In genomic region chr13:49435992-49436391, GRCh38 we compare ENCODE assay signal across 1 cellular context.
TF ChIP-seq lines count a peak whose summit lies in the region.

No MANE protein-coding gene starts in this region.

TF ChIP-seq in SK-N-SH treated with all-trans-retinoic acid at 6 μM for 48 hours, 23 proteins besides CTCF, POLR2A, EP300 and RAD21 (continued from another document):
- TF ChIP-seq, protein P1, sequence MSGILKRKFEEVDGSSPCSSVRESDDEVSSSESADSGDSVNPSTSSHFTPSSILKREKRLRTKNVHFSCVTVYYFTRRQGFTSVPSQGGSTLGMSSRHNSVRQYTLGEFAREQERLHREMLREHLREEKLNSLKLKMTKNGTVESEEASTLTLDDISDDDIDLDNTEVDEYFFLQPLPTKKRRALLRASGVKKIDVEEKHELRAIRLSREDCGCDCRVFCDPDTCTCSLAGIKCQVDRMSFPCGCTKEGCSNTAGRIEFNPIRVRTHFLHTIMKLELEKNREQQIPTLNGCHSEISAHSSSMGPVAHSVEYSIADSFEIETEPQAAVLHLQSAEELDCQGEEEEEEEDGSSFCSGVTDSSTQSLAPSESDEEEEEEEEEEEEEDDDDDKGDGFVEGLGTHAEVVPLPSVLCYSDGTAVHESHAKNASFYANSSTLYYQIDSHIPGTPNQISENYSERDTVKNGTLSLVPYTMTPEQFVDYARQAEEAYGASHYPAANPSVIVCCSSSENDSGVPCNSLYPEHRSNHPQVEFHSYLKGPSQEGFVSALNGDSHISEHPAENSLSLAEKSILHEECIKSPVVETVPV (CRISPR knock-in tag; IDR thresholded peaks at IDR 0.05), result no peak
- TF ChIP-seq SNAI2 (CRISPR knock-in tag; IDR thresholded peaks at IDR 0.05), result no peak
- TF ChIP-seq ISL1 (CRISPR knock-in tag; IDR thresholded peaks at IDR 0.05), result no peak
- TF ChIP-seq ZC3H10 (CRISPR knock-in tag; IDR thresholded peaks at IDR 0.05), result no peak
- TF ChIP-seq ESRRG (CRISPR knock-in tag; IDR thresholded peaks at IDR 0.05), result no peak
- no peak for TF ChIP-seq ZFP30 (CRISPR knock-in tag; IDR thresholded peaks at IDR 0.05)
- TF ChIP-seq RARB (CRISPR knock-in tag; IDR thresholded peaks at IDR 0.05), result no peak
- TF ChIP-seq, protein P2, sequence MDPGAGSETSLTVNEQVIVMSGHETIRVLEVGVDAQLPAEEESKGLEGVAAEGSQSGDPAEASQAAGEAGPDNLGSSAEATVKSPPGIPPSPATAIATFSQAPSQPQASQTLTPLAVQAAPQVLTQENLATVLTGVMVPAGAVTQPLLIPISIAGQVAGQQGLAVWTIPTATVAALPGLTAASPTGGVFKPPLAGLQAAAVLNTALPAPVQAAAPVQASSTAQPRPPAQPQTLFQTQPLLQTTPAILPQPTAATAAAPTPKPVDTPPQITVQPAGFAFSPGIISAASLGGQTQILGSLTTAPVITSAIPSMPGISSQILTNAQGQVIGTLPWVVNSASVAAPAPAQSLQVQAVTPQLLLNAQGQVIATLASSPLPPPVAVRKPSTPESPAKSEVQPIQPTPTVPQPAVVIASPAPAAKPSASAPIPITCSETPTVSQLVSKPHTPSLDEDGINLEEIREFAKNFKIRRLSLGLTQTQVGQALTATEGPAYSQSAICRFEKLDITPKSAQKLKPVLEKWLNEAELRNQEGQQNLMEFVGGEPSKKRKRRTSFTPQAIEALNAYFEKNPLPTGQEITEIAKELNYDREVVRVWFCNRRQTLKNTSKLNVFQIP (CRISPR knock-in tag; IDR thresholded peaks at IDR 0.05; ENCODE audit: borderline replicate concordance, low read depth), result no peak
- TF ChIP-seq ZNF8 (CRISPR knock-in tag; IDR thresholded peaks at IDR 0.05), result no peak
- TF ChIP-seq OSR1 (CRISPR knock-in tag; IDR thresholded peaks at IDR 0.05), result no peak
- TF ChIP-seq ARNTL (CRISPR knock-in tag; IDR thresholded peaks at IDR 0.05; ENCODE audit: borderline replicate concordance, low read depth), result no peak
TF ChIP-seq in SK-N-SH treated with all-trans-retinoic acid at 6 μM for 48 hours: peak in this region for 0.
